11 cellular contexts compared by ENCODE assay signal in genomic region chr3:111851511-111851954, GRCh38. TPM values are rescaled to one million over a fixed set of nuclear protein-coding genes. Genes with fewer than 3 reads are reported as not detected.
DNase-seq lines count a peak whose midpoint lies in the region; ATAC-seq and TF ChIP-seq lines count a peak whose summit lies in the region.
"Had no signal": no experiment of that assay in that cellular context is flagged by ENCODE, and none has a peak within 500 bp of the region (broad histone marks: within the 10 kb centered on the region; RNA-seq: fewer than 3 reads in every experiment).

No MANE protein-coding gene starts in this region.

- in situ Hi-C loops in G401 (cut with HindIII; ENCODE audit: low sequenced_read_pairs) = no loop called here

- H3K79me2 ChIP-seq in smooth muscle cell (ENCODE audit: low read depth) = no peaks in the 10 kb centered on the region

- peak overlapping the region; percentile 76 for H3K4me2 ChIP-seq in smooth muscle cell

- CTCF ChIA-PET in HEK293 (lab: Yijun Ruan, JAX) = interaction anchor here (0.6 to 0.7 kb wide), 3 partner anchors 12 to 772 kb away, joined by 3 to 4 read pairs (median 3); no protein-coding TSS in a partner anchor

- H3K9ac ChIP-seq in adipocyte (ENCODE audit: low read length) (no peak overlapping the region), smooth muscle cell (ENCODE audit: low read depth) (no peak overlapping the region)

- peaks cover 18% of the 10 kb centered on the region for H3F3A ChIP-seq in smooth muscle cell (ENCODE audit: low read depth)

- H3K4me3 ChIP-seq in HEK293 (ENCODE audit: low read depth, low read length) = no peak overlapping the region
- no peak overlapping the region for H3K4me3 ChIP-seq in adipocyte (ENCODE audit: low read length)
- no peak overlapping the region for H3K4me3 ChIP-seq in left ventricle myocardium inferior
- H3K4me3 ChIP-seq in smooth muscle cell = no peak overlapping the region

- H3K27ac ChIP-seq in HEK293 (ENCODE audit: extremely low read depth, low read depth, low read length) = no peak overlapping the region
- H3K27ac ChIP-seq in left ventricle myocardium inferior (replicated peaks) = peak overlapping the region; percentile 68
- peak overlapping the region; percentile 82 for H3K27ac ChIP-seq in smooth muscle cell (ENCODE audit: low read depth)

- DNase-seq in adipocyte (ENCODE audit: low read depth) = peak; percentile 91
- DNase-seq in left ventricle myocardium inferior = no peak
- no peak for DNase-seq in smooth muscle cell (lab: John Stamatoyannopoulos, UW; ENCODE audit: unreplicated experiment)
- no peak for DNase-seq in G401 (ENCODE audit: low spot score)
- no peak for DNase-seq in activated CD4-positive, alpha-beta T cell treated with anti-CD3 and anti-CD28 coated beads for 4 hours
- DNase-seq in NCI-H774 (lab: John Stamatoyannopoulos, UW) = no peak
- DNase-seq: activated CD8-positive, alpha-beta memory T cell treated with anti-CD3 and anti-CD28 coated beads, Interleukin-2, amount 50 U/mL, for 4 hours; effector CD4-positive, alpha-beta T cell; NCI-H2081 had no signal

- H3K4me1 ChIP-seq in HEK293 (ENCODE audit: control insufficient read depth, insufficient read depth, low read length) (no peaks in the 10 kb centered on the region), adipocyte (ENCODE audit: control insufficient read depth, insufficient read depth, low read length) (peaks cover 21% of the 10 kb centered on the region), left ventricle myocardium inferior (peaks cover 30% of the 10 kb centered on the region), smooth muscle cell (ENCODE audit: low read depth) (peaks cover 14% of the 10 kb centered on the region)

- H3K27me3 ChIP-seq in adipocyte (replicated peaks; ENCODE audit: control insufficient read depth, insufficient read depth, low read length) (no peaks in the 10 kb centered on the region), left ventricle myocardium inferior (ENCODE audit: low read depth) (no peaks in the 10 kb centered on the region), smooth muscle cell (ENCODE audit: low read depth) (no peaks in the 10 kb centered on the region)

- intact Hi-C loops in left ventricle myocardium inferior (cut with micrococcal nuclease) = no loop called here

- no peaks in the 10 kb centered on the region for H3K36me3 ChIP-seq in HEK293 (ENCODE audit: control insufficient read depth in 2 of 2, insufficient read depth in 1 of 2, low read length in 2 of 2)
- no peaks in the 10 kb centered on the region for H3K36me3 ChIP-seq in adipocyte (ENCODE audit: control insufficient read depth, insufficient read depth, low read length, severe bottlenecking)
- H3K36me3 ChIP-seq in left ventricle myocardium inferior = no peaks in the 10 kb centered on the region
- H3K36me3 ChIP-seq in smooth muscle cell (ENCODE audit: low read depth) = no peaks in the 10 kb centered on the region

- WGBS in smooth muscle cell (ENCODE audit: low lambda C conversion rate) = 10% methylated on average over 8 of the region's 8 CpGs

- TF ChIP-seq CTCF in HEK293 (tag by site-specific recombination; IDR thresholded peaks at IDR 0.05) (no peak), left ventricle myocardium inferior (IDR thresholded peaks at IDR 0.05; ENCODE audit: borderline replicate concordance) (no peak), smooth muscle cell (IDR thresholded peaks at IDR 0.05; ENCODE audit: borderline replicate concordance, insufficient read depth, poor library complexity, severe bottlenecking) (no peak)

- no peaks in the 10 kb centered on the region for H4K20me1 ChIP-seq in smooth muscle cell (ENCODE audit: low read depth)

- POLR2A ChIA-PET in HEK293 (lab: Yijun Ruan, JAX) = interaction anchor here (1.2 to 1.5 kb wide), 3 partner anchors 9 to 127 kb away, joined by 4 to 10 read pairs (median 10); partner anchors contain the start of gene ABHD10

- no peaks in the 10 kb centered on the region for H3K9me3 ChIP-seq in HEK293 (ENCODE audit: control insufficient read depth, insufficient read depth, low read depth, low read length)
- no peaks in the 10 kb centered on the region for H3K9me3 ChIP-seq in adipocyte (ENCODE audit: control insufficient read depth, low read length)
- no peaks in the 10 kb centered on the region for H3K9me3 ChIP-seq in left ventricle myocardium inferior (replicated peaks)
- H3K9me3 ChIP-seq in smooth muscle cell (replicated peaks; ENCODE audit: low read depth) = no peaks in the 10 kb centered on the region

- no peak overlapping the region for H2AFZ ChIP-seq in smooth muscle cell (ENCODE audit: low read depth)

- no peak for ATAC-seq in GM21367 (IDR thresholded peaks at IDR 0.05; ENCODE audit: unreplicated experiment)

TF ChIP-seq in HEK293, 187 proteins besides CTCF, POLR2A, EP300 and RAD21 (continues in another document):
- TF ChIP-seq ZNF843 (tag by site-specific recombination; IDR thresholded peaks at IDR 0.05) (0 out of 2 replicates have a peak, but pooled peaks have one; percentile 31), ZSCAN18 (tag by site-specific recombination; IDR thresholded peaks at IDR 0.05) (no peak), ZFP37 (tag by site-specific recombination; IDR thresholded peaks at IDR 0.05) (no peak), ZBTB17 (tag by site-specific recombination; IDR thresholded peaks at IDR 0.05) (peak; percentile 17; the same call in 1 of the 2 replicates), HIC1 (tag by site-specific recombination; IDR thresholded peaks at IDR 0.05) (peak; percentile 34; the same call in 1 of the 2 replicates), ZNF10 (tag by site-specific recombination; IDR thresholded peaks at IDR 0.05) (peak; percentile 37; the same call in 1 of the 2 replicates), ZSCAN30 (tag by site-specific recombination; IDR thresholded peaks at IDR 0.05) (no peak), ZNF707 (tag by site-specific recombination; IDR thresholded peaks at IDR 0.05) (no peak), KLF16 (tag by site-specific recombination; IDR thresholded peaks at IDR 0.05) (0 out of 2 replicates have a peak, but pooled peaks have one; percentile 27), ZNF16 (tag by site-specific recombination; IDR thresholded peaks at IDR 0.05; ENCODE audit: low read depth) (no peak), PATZ1 (tag by site-specific recombination; IDR thresholded peaks at IDR 0.05) (peak; percentile 74), ZXDB (tag by site-specific recombination; IDR thresholded peaks at IDR 0.05) (0 out of 2 replicates have a peak, but pooled peaks have one; percentile 50), WT1 (tag by site-specific recombination; IDR thresholded peaks at IDR 0.05) (peak; percentile 61; the same call in 1 of the 2 replicates)

RNA-seq across cellular contexts. Expression of gene PHLDB2, which starts 7.5 kb away (rescaled TPM):
- total RNA-seq in left ventricle myocardium inferior (89.3 TPM), smooth muscle cell (79.7 and 93.3 TPM in 2 replicates)
- polyA plus RNA-seq in smooth muscle cell = 40.5 and 45.4 TPM in 2 replicates
- not detected in 2 replicates for total RNA-seq in G401 (2014; rRNA removed; shearing (Covaris generic))

Comparison
In these comparisons a context has a peak if more than half of its experiments do, and no peak if none do; other contexts are left out.
1. RNA of gene PHLDB2, which starts 7.5 kb away (total RNA-seq): 89.3 TPM in left ventricle myocardium inferior (single experiment) and 79.7 to 93.3 TPM in smooth muscle cell; not detected in G401; every median in the first group is over 10 times any median in the second.